Comparison of ENCODE assay signal across 9 cellular contexts in genomic region chr15:28984421-28985375, GRCh38.
DNase-seq lines count a peak whose midpoint lies in the region; ATAC-seq, FAIRE-seq and TF ChIP-seq lines count a peak whose summit lies in the region.
"Had no signal": no experiment of that assay in that cellular context is flagged by ENCODE, and none has a peak within 500 bp of the region (broad histone marks: within the 10 kb centered on the region; RNA-seq: fewer than 3 reads in every experiment).

No MANE protein-coding gene starts in this region.

- peak overlapping the region; percentile 36 for H3K4me3 Mint-ChIP-seq in activated CD4-positive, alpha-beta T cell treated with anti-CD3 and anti-CD28 coated beads for 36 hours
- no peak overlapping the region for H3K4me3 Mint-ChIP-seq in activated CD4-positive, alpha-beta T cell treated with anti-CD3 and anti-CD28 coated beads, Interleukin-2, amount 10 ng/mL, durations not matched to agents 24 days and 14 days

- no peaks in the 10 kb centered on the region for H3K9me3 ChIP-seq in kidney (ENCODE audit: control insufficient read depth in 1 of 2, low read length in 2 of 2)

- H3K36me3 Mint-ChIP-seq in activated CD4-positive, alpha-beta T cell treated with anti-CD3 and anti-CD28 coated beads for 36 hours (ENCODE audit: low read depth) = peaks cover 10% of the 10 kb centered on the region
- H3K36me3 Mint-ChIP-seq in activated CD4-positive, alpha-beta T cell treated with anti-CD3 and anti-CD28 coated beads, Interleukin-2, amount 10 ng/mL, durations not matched to agents 24 days and 14 days (ENCODE audit: low read depth) = no peaks in the 10 kb centered on the region

- no peak for TF ChIP-seq CTCF in kidney (IDR thresholded peaks at IDR 0.05; ENCODE audit: borderline replicate concordance, extremely low read depth, insufficient read depth)

- peak; percentile 84 for ATAC-seq in activated CD4-positive, alpha-beta T cell treated with anti-CD3 and anti-CD28 coated beads for 36 hours

- CTCF ChIA-PET in activated CD4-positive, alpha-beta T cell treated with anti-CD3 and anti-CD28 coated beads for 36 hours (lab: Charles Lee) = interaction anchor here (0.7 to 1.7 kb wide), 5 partner anchors 9 to 200 kb away, joined by 3 to 6 read pairs (median 4); no protein-coding TSS in a partner anchor

- no peak overlapping the region for H3K4me3 ChIP-seq in kidney (ENCODE audit: low read length in 2 of 2)

- POLR2A ChIA-PET in activated CD4-positive, alpha-beta T cell treated with anti-CD3 and anti-CD28 coated beads for 36 hours (lab: Charles Lee) = no interaction called here

- H3K27ac ChIP-seq in temporal lobe (ENCODE audit: low read depth, low read length) (peak overlapping the region; percentile 98), kidney (ENCODE audit: low read depth in 2 of 2, low read length in 2 of 2) (no peak overlapping the region)
- H3K27ac ChIP-seq: C4-2B had no signal

- peak overlapping the region; percentile 78 for H3K27ac Mint-ChIP-seq in activated CD4-positive, alpha-beta T cell treated with anti-CD3 and anti-CD28 coated beads for 36 hours
- H3K27ac Mint-ChIP-seq in activated CD4-positive, alpha-beta T cell treated with anti-CD3 and anti-CD28 coated beads, Interleukin-2, amount 10 ng/mL, durations not matched to agents 24 days and 14 days = no peak overlapping the region

- no peak overlapping the region for H3K9ac ChIP-seq in kidney (ENCODE audit: low read length in 2 of 2)

- H3K9me3 Mint-ChIP-seq in activated CD4-positive, alpha-beta T cell treated with anti-CD3 and anti-CD28 coated beads for 36 hours (ENCODE audit: low read depth) = peaks cover 6% of the 10 kb centered on the region
- H3K9me3 Mint-ChIP-seq in activated CD4-positive, alpha-beta T cell treated with anti-CD3 and anti-CD28 coated beads, Interleukin-2, amount 10 ng/mL, durations not matched to agents 24 days and 14 days = no peaks in the 10 kb centered on the region

- no peaks in the 10 kb centered on the region for H3K27me3 Mint-ChIP-seq in activated CD4-positive, alpha-beta T cell treated with anti-CD3 and anti-CD28 coated beads for 36 hours
- H3K27me3 Mint-ChIP-seq in activated CD4-positive, alpha-beta T cell treated with anti-CD3 and anti-CD28 coated beads, Interleukin-2, amount 10 ng/mL, durations not matched to agents 24 days and 14 days = peaks cover 3% of the 10 kb centered on the region

- intact Hi-C loops in activated CD4-positive, alpha-beta T cell treated with anti-CD3 and anti-CD28 coated beads for 36 hours (cut with DNase I, micrococcal nuclease) = loop anchor here in 1 of 2 experiments (10.0 kb wide), 1 partner anchor 280 kb away; the partner anchor contains the start of gene NSMCE3
- intact Hi-C loops in activated CD4-positive, alpha-beta T cell treated with anti-CD3 and anti-CD28 coated beads, Interleukin-2, amount 10 ng/mL, durations not matched to agents 24 days and 14 days (cut with micrococcal nuclease) = no loop called here
- intact Hi-C loops in kidney (cut with DNase I) = no loop called here

- H3K4me1 ChIP-seq in kidney (ENCODE audit: control insufficient read depth in 1 of 2, insufficient read depth in 1 of 2, low read depth in 1 of 2, low read length in 2 of 2) = no peaks in the 10 kb centered on the region

- peak; percentile 61 for DNase-seq in activated CD4-positive, alpha-beta T cell treated with anti-CD3 and anti-CD28 coated beads for 36 hours
- no peak for DNase-seq in activated CD4-positive, alpha-beta T cell treated with anti-CD3 and anti-CD28 coated beads, Interleukin-2, amount 10 ng/mL, durations not matched to agents 24 days and 14 days
- DNase-seq in activated T-cell treated with anti-CD3 and anti-CD28 coated beads, Interleukin-2, amount 50 U/mL, for 48 hours = peak; percentile 43 to 51
- DNase-seq in islet precursor cell (peak; percentile 89), kidney (no peak), NCI-H146 treated with DMSO at 0.1 percent for 48 hours (lab: John Stamatoyannopoulos, UW; ENCODE audit: unreplicated experiment) (no peak)
- no peak for DNase-seq in stimulated activated CD4-positive, alpha-beta T cell treated with anti-CD3 and anti-CD28 coated beads, Interleukin-12 subunit alpha, Interleukin-12 subunit beta, amount 100 ng/mL, for 4 hours

- no peak for FAIRE-seq in kidney (lab: Jason Lieb, UNC)

- peaks cover 37% of the 10 kb centered on the region for H3K4me1 Mint-ChIP-seq in activated CD4-positive, alpha-beta T cell treated with anti-CD3 and anti-CD28 coated beads for 36 hours
- H3K4me1 Mint-ChIP-seq in activated CD4-positive, alpha-beta T cell treated with anti-CD3 and anti-CD28 coated beads, Interleukin-2, amount 10 ng/mL, durations not matched to agents 24 days and 14 days = peaks cover 3% of the 10 kb centered on the region

- H3K36me3 ChIP-seq in kidney (ENCODE audit: control insufficient read depth in 1 of 2, insufficient read depth in 2 of 2, low read length in 2 of 2) = no peaks in the 10 kb centered on the region

Comparison
In these comparisons a context has a peak if more than half of its experiments do, and no peak if none do; other contexts are left out.
1. DNase-seq: peak in activated CD4-positive, alpha-beta T cell treated with anti-CD3 and anti-CD28 coated beads for 36 hours (single experiment), activated T-cell treated with anti-CD3 and anti-CD28 coated beads, Interleukin-2, amount 50 U/mL, for 48 hours (2 of 2) and islet precursor cell (single experiment); none in activated CD4-positive, alpha-beta T cell treated with anti-CD3 and anti-CD28 coated beads, Interleukin-2, amount 10 ng/mL, durations not matched to agents 24 days and 14 days (single experiment), kidney (single experiment), stimulated activated CD4-positive, alpha-beta T cell treated with anti-CD3 and anti-CD28 coated beads, Interleukin-12 subunit alpha, Interleukin-12 subunit beta, amount 100 ng/mL, for 4 hours (single experiment) and NCI-H146 treated with DMSO at 0.1 percent for 48 hours (single experiment).